ENCODE assay signal across 22 cellular contexts in genomic region chr4:101081166-101081565, GRCh38.
"Had no signal": no experiment of that assay in that cellular context is flagged by ENCODE, and none has a peak within 500 bp of the region (broad histone marks: within the 10 kb centered on the region; RNA-seq: fewer than 3 reads in every experiment).

No MANE protein-coding gene starts in this region.

- H3K27ac ChIP-seq: colonic mucosa, epithelial cell of prostate, esophagus squamous epithelium, gastrocnemius medialis, heart right ventricle, left ventricle myocardium inferior, lower lobe of right lung had no signal

- FAIRE-seq: endometrium had no signal

- H3K9me3 ChIP-seq: colonic mucosa, esophagus squamous epithelium, gastrocnemius medialis, heart right ventricle, left ventricle myocardium inferior, lower lobe of right lung, mucosa of descending colon had no signal

- H3K36me3 ChIP-seq: colonic mucosa, gastrocnemius medialis had no signal

- DNase-seq: cerebellar nuclear complex; colonic mucosa; cortex of kidney; effector CD8-positive, alpha-beta T cell; effector memory CD8-positive, alpha-beta T cell; endodermal cell; esophagus squamous epithelium; foreskin fibroblast; foreskin melanocyte; gastrocnemius medialis; glutamatergic neuron; head of caudate nucleus; heart right ventricle; hippocampal formation; islet precursor cell; left cardiac atrium; left ventricle myocardium inferior; lower lobe of right lung; mesenchymal stem cell; mucosa of descending colon had no signal

- ATAC-seq: effector memory CD8-positive, alpha-beta T cell; gastrocnemius medialis; heart right ventricle; left cardiac atrium; lower lobe of right lung; mucosa of descending colon had no signal

- H3K4me1 ChIP-seq: colonic mucosa, esophagus squamous epithelium had no signal

- H3K4me3 ChIP-seq: colonic mucosa, esophagus squamous epithelium, gastrocnemius medialis, heart right ventricle, left ventricle myocardium inferior, lower lobe of right lung, mucosa of descending colon had no signal

- H3K27me3 ChIP-seq: colonic mucosa, esophagus squamous epithelium, gastrocnemius medialis, heart right ventricle had no signal
